In the genomic region with DNA sequence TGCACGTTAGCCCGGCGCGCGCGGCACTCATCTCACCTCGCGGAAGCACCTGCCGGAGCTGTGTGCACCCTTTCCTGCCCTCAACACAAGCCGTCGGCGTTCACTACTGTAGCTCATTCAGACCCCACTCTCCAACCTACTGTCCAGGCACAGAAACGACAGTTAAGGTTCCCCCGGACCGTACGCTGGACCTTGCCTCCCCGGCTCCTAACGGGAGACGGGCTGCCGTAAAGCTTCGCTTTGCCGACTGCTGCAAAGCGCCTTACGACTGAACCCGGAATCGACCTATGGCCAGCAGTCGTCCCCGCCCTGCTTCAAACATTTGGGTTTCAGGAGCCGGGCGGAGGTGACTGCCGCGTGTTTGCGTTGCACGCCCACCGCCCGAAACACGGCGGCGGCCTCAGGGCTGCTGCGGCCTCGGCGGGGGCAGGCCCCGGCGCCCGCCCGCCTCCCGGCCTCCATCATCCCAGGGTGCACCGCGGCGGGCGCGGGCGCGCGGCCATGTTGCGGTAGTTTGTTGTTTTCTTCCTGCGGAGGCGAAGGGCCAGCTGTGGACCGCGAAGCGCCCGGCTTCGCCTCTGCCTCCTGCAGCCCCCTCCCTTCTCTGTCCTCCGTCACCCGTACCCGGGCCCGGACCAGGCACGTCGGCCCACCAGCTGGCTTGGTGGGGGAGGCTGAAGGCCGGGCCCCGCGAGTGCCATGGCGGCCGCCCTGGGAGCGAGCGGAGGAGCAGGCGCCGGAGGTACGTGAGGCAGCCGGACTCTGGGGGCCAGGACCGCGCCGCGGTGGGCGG, we compare ENCODE assay signal across 1 cellular context.
TF ChIP-seq lines count a peak whose summit lies in the region.

A gene with protein sequence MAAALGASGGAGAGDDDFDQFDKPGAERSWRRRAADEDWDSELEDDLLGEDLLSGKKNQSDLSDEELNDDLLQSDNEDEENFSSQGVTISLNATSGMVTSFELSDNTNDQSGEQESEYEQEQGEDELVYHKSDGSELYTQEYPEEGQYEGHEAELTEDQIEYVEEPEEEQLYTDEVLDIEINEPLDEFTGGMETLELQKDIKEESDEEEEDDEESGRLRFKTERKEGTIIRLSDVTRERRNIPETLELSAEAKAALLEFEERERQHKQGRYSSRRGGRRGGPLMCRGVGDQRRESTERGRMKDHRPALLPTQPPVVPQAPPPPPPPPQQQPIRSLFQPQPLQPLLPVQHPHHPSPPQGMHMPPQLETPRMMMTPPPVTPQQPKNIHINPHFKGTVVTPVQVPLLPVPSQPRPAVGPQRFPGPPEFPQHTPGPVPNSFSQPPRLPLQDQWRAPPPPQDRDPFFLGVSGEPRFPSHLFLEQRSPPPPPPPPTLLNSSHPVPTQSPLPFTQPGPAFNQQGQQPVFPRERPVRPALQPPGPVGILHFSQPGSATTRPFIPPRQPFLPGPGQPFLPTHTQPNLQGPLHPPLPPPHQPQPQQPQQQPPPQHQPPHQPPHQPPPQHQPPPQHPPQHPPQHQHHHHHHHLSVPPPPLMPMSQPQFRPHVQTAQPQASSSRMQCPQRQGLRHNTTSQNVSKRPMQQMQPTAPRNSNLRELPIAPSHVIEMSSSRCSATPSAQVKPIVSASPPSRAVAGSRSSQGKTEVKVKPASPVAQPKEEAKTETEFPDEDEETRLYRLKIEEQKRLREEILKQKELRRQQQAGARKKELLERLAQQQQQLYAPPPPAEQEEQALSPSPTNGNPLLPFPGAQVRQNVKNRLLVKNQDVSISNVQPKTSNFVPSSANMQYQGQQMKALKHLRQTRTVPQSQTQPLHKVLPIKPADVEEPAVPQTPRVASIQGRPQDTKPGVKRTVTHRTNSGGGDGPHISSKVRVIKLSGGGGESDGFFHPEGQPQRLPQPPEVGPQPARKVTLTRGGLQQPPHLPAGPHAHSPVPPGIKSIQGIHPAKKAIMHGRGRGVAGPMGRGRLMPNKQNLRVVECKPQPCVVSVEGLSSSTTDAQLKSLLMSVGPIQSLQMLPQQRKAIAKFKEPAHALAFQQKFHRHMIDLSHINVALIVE (plus strand): TSS at position 484 of the 793 bp plus-strand sequence. CDS start 216 bp downstream, at position 700.

TF ChIP-seq in K562, 482 proteins besides CTCF, POLR2A, EP300 and RAD21 (continued from another document and continues in another):
- TF ChIP-seq, protein P1, sequence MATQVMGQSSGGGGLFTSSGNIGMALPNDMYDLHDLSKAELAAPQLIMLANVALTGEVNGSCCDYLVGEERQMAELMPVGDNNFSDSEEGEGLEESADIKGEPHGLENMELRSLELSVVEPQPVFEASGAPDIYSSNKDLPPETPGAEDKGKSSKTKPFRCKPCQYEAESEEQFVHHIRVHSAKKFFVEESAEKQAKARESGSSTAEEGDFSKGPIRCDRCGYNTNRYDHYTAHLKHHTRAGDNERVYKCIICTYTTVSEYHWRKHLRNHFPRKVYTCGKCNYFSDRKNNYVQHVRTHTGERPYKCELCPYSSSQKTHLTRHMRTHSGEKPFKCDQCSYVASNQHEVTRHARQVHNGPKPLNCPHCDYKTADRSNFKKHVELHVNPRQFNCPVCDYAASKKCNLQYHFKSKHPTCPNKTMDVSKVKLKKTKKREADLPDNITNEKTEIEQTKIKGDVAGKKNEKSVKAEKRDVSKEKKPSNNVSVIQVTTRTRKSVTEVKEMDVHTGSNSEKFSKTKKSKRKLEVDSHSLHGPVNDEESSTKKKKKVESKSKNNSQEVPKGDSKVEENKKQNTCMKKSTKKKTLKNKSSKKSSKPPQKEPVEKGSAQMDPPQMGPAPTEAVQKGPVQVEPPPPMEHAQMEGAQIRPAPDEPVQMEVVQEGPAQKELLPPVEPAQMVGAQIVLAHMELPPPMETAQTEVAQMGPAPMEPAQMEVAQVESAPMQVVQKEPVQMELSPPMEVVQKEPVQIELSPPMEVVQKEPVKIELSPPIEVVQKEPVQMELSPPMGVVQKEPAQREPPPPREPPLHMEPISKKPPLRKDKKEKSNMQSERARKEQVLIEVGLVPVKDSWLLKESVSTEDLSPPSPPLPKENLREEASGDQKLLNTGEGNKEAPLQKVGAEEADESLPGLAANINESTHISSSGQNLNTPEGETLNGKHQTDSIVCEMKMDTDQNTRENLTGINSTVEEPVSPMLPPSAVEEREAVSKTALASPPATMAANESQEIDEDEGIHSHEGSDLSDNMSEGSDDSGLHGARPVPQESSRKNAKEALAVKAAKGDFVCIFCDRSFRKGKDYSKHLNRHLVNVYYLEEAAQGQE (CRISPR knock-in tag; IDR thresholded peaks at IDR 0.05; ENCODE audit: low read depth) = peak; percentile 37; the same call in 1 of the 2 replicates
- TF ChIP-seq STAT5B (CRISPR knock-in tag; IDR thresholded peaks at IDR 0.05) = no peak
- TF ChIP-seq ZBTB17 (CRISPR knock-in tag; IDR thresholded peaks at IDR 0.05) = 0 out of 2 replicates have a peak, but pooled peaks have one; percentile 20
- TF ChIP-seq PHB (CRISPR knock-in tag; IDR thresholded peaks at IDR 0.05) = 0 out of 2 replicates have a peak, but pooled peaks have one; percentile 79
- no peak for TF ChIP-seq E2F1 (CRISPR knock-in tag; IDR thresholded peaks at IDR 0.05)
- no peak for TF ChIP-seq ZNF764 (CRISPR knock-in tag; IDR thresholded peaks at IDR 0.05; ENCODE audit: low read depth)
- peak; percentile 59; the same call in 1 of the 2 replicates for TF ChIP-seq SMAD3 (CRISPR knock-in tag; conservative IDR thresholded peaks at IDR 0.05)
- TF ChIP-seq NR2C2 (CRISPR knock-in tag; IDR thresholded peaks at IDR 0.05) = peak; percentile 39
- TF ChIP-seq NR2C2 (tag; IDR thresholded peaks at IDR 0.05) = peak; percentile 88
- TF ChIP-seq CTBP1 (IDR thresholded peaks at IDR 0.05; ENCODE audit: borderline replicate concordance) = peak; percentile 75; the same call in 1 of the 2 replicates
- no peak for TF ChIP-seq ZBTB1 (CRISPR knock-in tag; IDR thresholded peaks at IDR 0.05; ENCODE audit: borderline replicate concordance, low read depth)
- TF ChIP-seq MYC (IDR thresholded peaks at IDR 0.05; ENCODE audit: low read depth, low read length) = peak; percentile 60
- peak; percentile 75; the same call in 1 of the 2 replicates for TF ChIP-seq MYC (CRISPR knock-in tag; IDR thresholded peaks at IDR 0.05; ENCODE audit: borderline replicate concordance, low read depth)
- no peak for TF ChIP-seq FOXJ3 (CRISPR knock-in tag; IDR thresholded peaks at IDR 0.05)
- peak; percentile 34 for TF ChIP-seq HMGN3 (IDR thresholded peaks at IDR 0.05; ENCODE audit: borderline replicate concordance, extremely low read depth, insufficient read length, low read depth, low read length)
- peak; percentile 89; the same call in 1 of the 2 replicates for TF ChIP-seq SRSF3 (IDR thresholded peaks at IDR 0.05; ENCODE audit: insufficient read depth, low read length)
- 0 out of 2 replicates have a peak, but pooled peaks have one; percentile 14 for TF ChIP-seq ZC3H11A (IDR thresholded peaks at IDR 0.05; ENCODE audit: low read depth, low read length)
- TF ChIP-seq BCL6 (CRISPR knock-in tag; IDR thresholded peaks at IDR 0.05) = 0 out of 2 replicates have a peak, but pooled peaks have one; percentile 13
- TF ChIP-seq RBM22 (IDR thresholded peaks at IDR 0.05; ENCODE audit: low read depth, low read length, poor library complexity, severe bottlenecking) = peak; percentile 47
- TF ChIP-seq PML (IDR thresholded peaks at IDR 0.05; ENCODE audit: low read length) = peak; percentile 84
- TF ChIP-seq TBL1XR1 (IDR thresholded peaks at IDR 0.05; ENCODE audit: low read length in 2 of 2) = no peak; a peak in 1 of 4 replicates
- TF ChIP-seq CHD4 (IDR thresholded peaks at IDR 0.05; ENCODE audit: insufficient read depth, insufficient replicate concordance, low read depth, low read length, poor library complexity, severe bottlenecking) = no peak
- TF ChIP-seq KLF1 (tag; IDR thresholded peaks at IDR 0.05) = peak; percentile 57; the same call in 1 of the 2 replicates
- TF ChIP-seq, protein P2, sequence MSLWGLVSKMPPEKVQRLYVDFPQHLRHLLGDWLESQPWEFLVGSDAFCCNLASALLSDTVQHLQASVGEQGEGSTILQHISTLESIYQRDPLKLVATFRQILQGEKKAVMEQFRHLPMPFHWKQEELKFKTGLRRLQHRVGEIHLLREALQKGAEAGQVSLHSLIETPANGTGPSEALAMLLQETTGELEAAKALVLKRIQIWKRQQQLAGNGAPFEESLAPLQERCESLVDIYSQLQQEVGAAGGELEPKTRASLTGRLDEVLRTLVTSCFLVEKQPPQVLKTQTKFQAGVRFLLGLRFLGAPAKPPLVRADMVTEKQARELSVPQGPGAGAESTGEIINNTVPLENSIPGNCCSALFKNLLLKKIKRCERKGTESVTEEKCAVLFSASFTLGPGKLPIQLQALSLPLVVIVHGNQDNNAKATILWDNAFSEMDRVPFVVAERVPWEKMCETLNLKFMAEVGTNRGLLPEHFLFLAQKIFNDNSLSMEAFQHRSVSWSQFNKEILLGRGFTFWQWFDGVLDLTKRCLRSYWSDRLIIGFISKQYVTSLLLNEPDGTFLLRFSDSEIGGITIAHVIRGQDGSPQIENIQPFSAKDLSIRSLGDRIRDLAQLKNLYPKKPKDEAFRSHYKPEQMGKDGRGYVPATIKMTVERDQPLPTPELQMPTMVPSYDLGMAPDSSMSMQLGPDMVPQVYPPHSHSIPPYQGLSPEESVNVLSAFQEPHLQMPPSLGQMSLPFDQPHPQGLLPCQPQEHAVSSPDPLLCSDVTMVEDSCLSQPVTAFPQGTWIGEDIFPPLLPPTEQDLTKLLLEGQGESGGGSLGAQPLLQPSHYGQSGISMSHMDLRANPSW (CRISPR knock-in tag; IDR thresholded peaks at IDR 0.05) = no peak
- TF ChIP-seq, protein P3, sequence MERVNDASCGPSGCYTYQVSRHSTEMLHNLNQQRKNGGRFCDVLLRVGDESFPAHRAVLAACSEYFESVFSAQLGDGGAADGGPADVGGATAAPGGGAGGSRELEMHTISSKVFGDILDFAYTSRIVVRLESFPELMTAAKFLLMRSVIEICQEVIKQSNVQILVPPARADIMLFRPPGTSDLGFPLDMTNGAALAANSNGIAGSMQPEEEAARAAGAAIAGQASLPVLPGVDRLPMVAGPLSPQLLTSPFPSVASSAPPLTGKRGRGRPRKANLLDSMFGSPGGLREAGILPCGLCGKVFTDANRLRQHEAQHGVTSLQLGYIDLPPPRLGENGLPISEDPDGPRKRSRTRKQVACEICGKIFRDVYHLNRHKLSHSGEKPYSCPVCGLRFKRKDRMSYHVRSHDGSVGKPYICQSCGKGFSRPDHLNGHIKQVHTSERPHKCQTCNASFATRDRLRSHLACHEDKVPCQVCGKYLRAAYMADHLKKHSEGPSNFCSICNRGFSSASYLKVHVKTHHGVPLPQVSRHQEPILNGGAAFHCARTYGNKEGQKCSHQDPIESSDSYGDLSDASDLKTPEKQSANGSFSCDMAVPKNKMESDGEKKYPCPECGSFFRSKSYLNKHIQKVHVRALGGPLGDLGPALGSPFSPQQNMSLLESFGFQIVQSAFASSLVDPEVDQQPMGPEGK (CRISPR knock-in tag; IDR thresholded peaks at IDR 0.05; ENCODE audit: borderline replicate concordance) = no peak
- no peak for TF ChIP-seq ZBTB34 (CRISPR knock-in tag; IDR thresholded peaks at IDR 0.05)
- peak; percentile 85 to 96 (median 95) for TF ChIP-seq YY1 (IDR thresholded peaks at IDR 0.05; ENCODE audit: borderline replicate concordance in 1 of 3, control insufficient read depth in 1 of 3, extremely low read depth in 1 of 3, insufficient read depth in 3 of 3, insufficient read length in 1 of 3, insufficient replicate concordance in 2 of 3, low read depth in 1 of 3, low read length in 2 of 3)
- TF ChIP-seq SRF (CRISPR knock-in tag; IDR thresholded peaks at IDR 0.05) = peak in 1 of 2 experiments; percentile 52; a peak in 1 of 4 replicates
- no peak for TF ChIP-seq TRIM24 (IDR thresholded peaks at IDR 0.05)
- TF ChIP-seq SAP30 (IDR thresholded peaks at IDR 0.05; ENCODE audit: borderline replicate concordance, insufficient read depth, low read depth, low read length, poor library complexity, severe bottlenecking) = peak; percentile 82
- peak; percentile 81 for TF ChIP-seq OTX1 (CRISPR knock-in tag; IDR thresholded peaks at IDR 0.05)
- TF ChIP-seq SNAPC5 (CRISPR knock-in tag; IDR thresholded peaks at IDR 0.05) = no peak
- no peak; the same call in 1 of the 2 replicates for TF ChIP-seq CREB3 (tag; conservative IDR thresholded peaks at IDR 0.05; ENCODE audit: low read depth)
- TF ChIP-seq FOXK2 (conservative IDR thresholded peaks at IDR 0.05 in 1 of 2, IDR thresholded peaks at IDR 0.05 in 1 of 2; ENCODE audit: low read depth in 2 of 2) = peak; percentile 89 to 91
